Comparison of ENCODE assay signal across 19 cellular contexts in genomic region chrX:130103605-130104004, GRCh38.
"Had no signal": no experiment of that assay in that cellular context is flagged by ENCODE, and none has a peak within 500 bp of the region (broad histone marks: within the 10 kb centered on the region; RNA-seq: fewer than 3 reads in every experiment).

No MANE protein-coding gene starts in this region.

- H3K4me3 ChIP-seq: cardiac muscle cell, esophagus squamous epithelium, heart right ventricle, lower lobe of right lung, thyroid gland, uterus had no signal

- H3K27ac Mint-ChIP-seq: activated CD4-positive, alpha-beta memory T cell treated with anti-CD3 and anti-CD28 coated beads for 36 hours; activated CD4-positive, alpha-beta T cell treated with anti-CD3 and anti-CD28 coated beads for 36 hours; activated CD8-positive, alpha-beta memory T cell treated with anti-CD3 and anti-CD28 coated beads, Interleukin-2, amount 10 ng/mL, durations not matched to agents 7 days and 5 days; activated naive CD8-positive, alpha-beta T cell treated with anti-CD3 and anti-CD28 coated beads, Interleukin-2, amount 10 ng/mL, durations not matched to agents 7 days and 5 days; nephron progenitor cell; T-helper 2 cell treated with Interferon-gamma antibody and Interleukin-4, amounts not matched to agents 5 μg/mL and 100 μg/mL, for 36 hours had no signal

- H3K4me1 ChIP-seq: uterus had no signal

- DNase-seq: activated CD4-positive, alpha-beta memory T cell treated with anti-CD3 and anti-CD28 coated beads for 36 hours; activated CD4-positive, alpha-beta T cell treated with anti-CD3 and anti-CD28 coated beads for 36 hours; activated CD8-positive, alpha-beta memory T cell treated with anti-CD3 and anti-CD28 coated beads, Interleukin-2, amount 10 ng/mL, durations not matched to agents 7 days and 5 days; activated naive CD4-positive, alpha-beta T cell treated with Interleukin-2 at 50 U/mL for 16 hours; activated naive CD8-positive, alpha-beta T cell treated with anti-CD3 and anti-CD28 coated beads, Interleukin-2, amount 10 ng/mL, durations not matched to agents 7 days and 5 days; amygdala; effector memory CD8-positive, alpha-beta T cell; esophagus squamous epithelium; heart right ventricle; left cardiac atrium; lower lobe of right lung; nephron progenitor cell; retina; stimulated activated naive CD4-positive, alpha-beta T cell; thyroid gland; uterus had no signal

- H3K36me3 Mint-ChIP-seq: activated CD4-positive, alpha-beta memory T cell treated with anti-CD3 and anti-CD28 coated beads for 36 hours had no signal

- H3K27me3 Mint-ChIP-seq: activated CD4-positive, alpha-beta memory T cell treated with anti-CD3 and anti-CD28 coated beads for 36 hours; activated CD4-positive, alpha-beta T cell treated with anti-CD3 and anti-CD28 coated beads for 36 hours; activated CD8-positive, alpha-beta memory T cell treated with anti-CD3 and anti-CD28 coated beads, Interleukin-2, amount 10 ng/mL, durations not matched to agents 7 days and 5 days; activated naive CD8-positive, alpha-beta T cell treated with anti-CD3 and anti-CD28 coated beads, Interleukin-2, amount 10 ng/mL, durations not matched to agents 7 days and 5 days; effector memory CD8-positive, alpha-beta T cell had no signal

- H3K27ac ChIP-seq: cardiac muscle cell, lower lobe of right lung, thyroid gland had no signal

- ATAC-seq: activated CD4-positive, alpha-beta T cell treated with anti-CD3 and anti-CD28 coated beads for 36 hours; activated CD8-positive, alpha-beta memory T cell treated with anti-CD3 and anti-CD28 coated beads, Interleukin-2, amount 10 ng/mL, durations not matched to agents 7 days and 5 days; effector memory CD8-positive, alpha-beta T cell; heart right ventricle; left cardiac atrium; lower lobe of right lung had no signal

- H3K27me3 ChIP-seq: cardiac muscle cell, esophagus squamous epithelium, heart right ventricle, thyroid gland, uterus had no signal

- H3K4me3 Mint-ChIP-seq: activated CD4-positive, alpha-beta memory T cell treated with anti-CD3 and anti-CD28 coated beads for 36 hours; activated CD4-positive, alpha-beta T cell treated with anti-CD3 and anti-CD28 coated beads for 36 hours; activated CD8-positive, alpha-beta memory T cell treated with anti-CD3 and anti-CD28 coated beads, Interleukin-2, amount 10 ng/mL, durations not matched to agents 7 days and 5 days; activated naive CD8-positive, alpha-beta T cell treated with anti-CD3 and anti-CD28 coated beads, Interleukin-2, amount 10 ng/mL, durations not matched to agents 7 days and 5 days; nephron progenitor cell; T-helper 2 cell treated with Interferon-gamma antibody and Interleukin-4, amounts not matched to agents 5 μg/mL and 100 μg/mL, for 36 hours had no signal

- H3K9me3 Mint-ChIP-seq: activated CD4-positive, alpha-beta memory T cell treated with anti-CD3 and anti-CD28 coated beads for 36 hours; activated naive CD8-positive, alpha-beta T cell treated with anti-CD3 and anti-CD28 coated beads, Interleukin-2, amount 10 ng/mL, durations not matched to agents 7 days and 5 days; effector memory CD8-positive, alpha-beta T cell; T-helper 2 cell treated with Interferon-gamma antibody and Interleukin-4, amounts not matched to agents 5 μg/mL and 100 μg/mL, for 36 hours had no signal

- H3K9me3 ChIP-seq: esophagus squamous epithelium, heart right ventricle, lower lobe of right lung, thyroid gland, uterus had no signal

- FAIRE-seq: TTC549 had no signal

- H3K36me3 ChIP-seq: cardiac muscle cell, esophagus squamous epithelium, heart right ventricle, lower lobe of right lung, thyroid gland, uterus had no signal
